Comparison of ENCODE assay signal across 19 cellular contexts in the genomic region with DNA sequence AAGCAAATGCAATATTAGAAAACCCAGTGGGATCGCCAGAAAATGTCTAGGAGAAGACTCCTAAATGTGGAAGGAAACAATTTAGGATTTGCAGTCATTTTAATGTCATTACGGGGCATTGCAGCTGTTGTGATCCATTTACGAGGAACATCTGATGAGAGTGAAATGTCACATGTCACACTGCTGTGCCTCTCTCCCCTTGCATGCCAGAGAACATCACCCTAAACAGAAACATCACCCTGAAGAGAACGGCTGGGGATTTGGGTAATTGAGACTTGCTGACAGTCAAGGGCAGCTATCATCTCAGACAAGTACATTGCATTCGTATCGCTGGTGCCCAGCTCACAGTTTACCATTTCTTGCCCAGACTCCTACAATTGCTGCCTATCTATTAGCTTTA.
DNase-seq lines count a peak whose midpoint lies in the region; ATAC-seq and TF ChIP-seq lines count a peak whose summit lies in the region.
"Had no signal": no experiment of that assay in that cellular context is flagged by ENCODE, and none has a peak within 500 bp of the region (broad histone marks: within the 10 kb centered on the region; RNA-seq: fewer than 3 reads in every experiment).

No MANE protein-coding gene starts in this region.

- WGBS in smooth muscle cell (ENCODE audit: low lambda C conversion rate): 44% methylated on average over 6 of the region's 6 CpGs

- ATAC-seq in GM21529 (IDR thresholded peaks at IDR 0.05; ENCODE audit: unreplicated experiment) (no peak), GM18868 (IDR thresholded peaks at IDR 0.05; ENCODE audit: unreplicated experiment) (no peak)
- ATAC-seq: A549 had no signal

- no peaks in the 10 kb centered on the region for H3K4me1 Mint-ChIP-seq in activated naive CD4-positive, alpha-beta T cell treated with anti-CD3 and anti-CD28 coated beads, Interleukin-2, amount 10 ng/mL, durations not matched to agents 7 days and 5 days
- H3K4me1 Mint-ChIP-seq: CD4-positive, alpha-beta memory T cell had no signal

- H2AFZ ChIP-seq in OCI-LY1 (ENCODE audit: low read length) (peak overlapping the region; percentile 35), smooth muscle cell (ENCODE audit: low read depth) (peak overlapping the region; percentile 28)

- H3K36me3 Mint-ChIP-seq in activated naive CD4-positive, alpha-beta T cell treated with anti-CD3 and anti-CD28 coated beads, Interleukin-2, amount 10 ng/mL, durations not matched to agents 7 days and 5 days: no peaks in the 10 kb centered on the region
- H3K36me3 Mint-ChIP-seq: CD4-positive, alpha-beta memory T cell had no signal

- no peak overlapping the region for H3K4me3 ChIP-seq in BE2C (ENCODE audit: low read depth, low read length)
- H3K4me3 ChIP-seq in OCI-LY1 (ENCODE audit: low read depth, low read length, poor library complexity, severe bottlenecking): no peak overlapping the region
- no peak overlapping the region for H3K4me3 ChIP-seq in smooth muscle cell
- H3K4me3 ChIP-seq: A549 had no signal

- H3K4me2 ChIP-seq in OCI-LY1 (ENCODE audit: low read length) (no peak overlapping the region), smooth muscle cell (no peak overlapping the region)
- H3K4me2 ChIP-seq: A549 had no signal

- H3K9me3 ChIP-seq in BE2C (no peaks in the 10 kb centered on the region), OCI-LY1 (ENCODE audit: low read length) (peaks cover 6% of the 10 kb centered on the region; the same call in 1 of the 2 replicates), smooth muscle cell (replicated peaks; ENCODE audit: low read depth) (no peaks in the 10 kb centered on the region)
- H3K9me3 ChIP-seq: A549 had no signal

- H3K27me3 Mint-ChIP-seq in activated naive CD4-positive, alpha-beta T cell treated with anti-CD3 and anti-CD28 coated beads, Interleukin-2, amount 10 ng/mL, durations not matched to agents 7 days and 5 days: no peaks in the 10 kb centered on the region
- H3K27me3 Mint-ChIP-seq: CD4-positive, alpha-beta memory T cell had no signal

- no peaks in the 10 kb centered on the region for H3K36me3 ChIP-seq in BE2C
- H3K36me3 ChIP-seq in OCI-LY1 (ENCODE audit: insufficient read depth, low read length): no peaks in the 10 kb centered on the region
- H3K36me3 ChIP-seq in smooth muscle cell (ENCODE audit: low read depth): no peaks in the 10 kb centered on the region

- H3K27ac ChIP-seq in OCI-LY1 (ENCODE audit: low read depth, low read length, poor library complexity, severe bottlenecking) (no peak overlapping the region), smooth muscle cell (ENCODE audit: low read depth) (no peak overlapping the region)
- H3K27ac ChIP-seq: A549 had no signal

- H3K4me3 Mint-ChIP-seq in activated naive CD4-positive, alpha-beta T cell treated with anti-CD3 and anti-CD28 coated beads, Interleukin-2, amount 10 ng/mL, durations not matched to agents 7 days and 5 days: no peak overlapping the region
- H3K4me3 Mint-ChIP-seq: CD4-positive, alpha-beta memory T cell had no signal

- H3K79me2 ChIP-seq in OCI-LY1 (ENCODE audit: insufficient read depth, low read length): no peaks in the 10 kb centered on the region
- H3K79me2 ChIP-seq in smooth muscle cell (ENCODE audit: low read depth): no peaks in the 10 kb centered on the region

- no peak overlapping the region for H3K27ac Mint-ChIP-seq in activated naive CD4-positive, alpha-beta T cell treated with anti-CD3 and anti-CD28 coated beads, Interleukin-2, amount 10 ng/mL, durations not matched to agents 7 days and 5 days
- H3K27ac Mint-ChIP-seq: CD4-positive, alpha-beta memory T cell had no signal

- H3K27me3 ChIP-seq in BE2C: no peaks in the 10 kb centered on the region
- no peaks in the 10 kb centered on the region for H3K27me3 ChIP-seq in OCI-LY1 (ENCODE audit: insufficient read depth, low read length)
- no peaks in the 10 kb centered on the region for H3K27me3 ChIP-seq in smooth muscle cell (ENCODE audit: low read depth)

- no peaks in the 10 kb centered on the region for H3K9me2 ChIP-seq in OCI-LY1 (ENCODE audit: low read depth, low read length)

- H3K4me1 ChIP-seq in BE2C (peaks cover 16% of the 10 kb centered on the region), OCI-LY1 (ENCODE audit: insufficient read depth, low read length, severe bottlenecking) (peaks cover 33% of the 10 kb centered on the region), smooth muscle cell (ENCODE audit: low read depth) (no peaks in the 10 kb centered on the region)
- H3K4me1 ChIP-seq: A549 had no signal

- H3F3A ChIP-seq in OCI-LY1 (ENCODE audit: insufficient read depth, low read length) (no peaks in the 10 kb centered on the region), smooth muscle cell (ENCODE audit: low read depth) (no peaks in the 10 kb centered on the region)

- no peak overlapping the region for H3K9ac ChIP-seq in OCI-LY1 (ENCODE audit: low read length)
- no peak overlapping the region for H3K9ac ChIP-seq in smooth muscle cell (ENCODE audit: low read depth)

- peaks cover 16% of the 10 kb centered on the region for H3K9me3 Mint-ChIP-seq in activated naive CD4-positive, alpha-beta T cell treated with anti-CD3 and anti-CD28 coated beads, Interleukin-2, amount 10 ng/mL, durations not matched to agents 7 days and 5 days

- CTCF ChIA-PET in activated naive CD4-positive, alpha-beta T cell treated with anti-CD3 and anti-CD28 coated beads, Interleukin-2, amount 10 ng/mL, durations not matched to agents 7 days and 5 days (lab: Charles Lee): no interaction called here

- DNase-seq in BE2C (peak; percentile 14), myocyte (ENCODE audit: low read depth) (peak; percentile 13), smooth muscle cell (lab: John Stamatoyannopoulos, UW; ENCODE audit: unreplicated experiment) (no peak)
- no peak for DNase-seq in activated naive CD4-positive, alpha-beta T cell treated with anti-CD3 and anti-CD28 coated beads, Interleukin-2, amount 10 ng/mL, durations not matched to agents 7 days and 5 days
- DNase-seq: 8988T; ACHN; AML-193; C1 segment of cervical spinal cord; Calu3; CD4-positive, alpha-beta memory T cell; COR-L47; DMS53; DMS79 treated with DMSO at 0.1 percent for 48 hours; GOT3; HCEC 1CT had no signal

- no peaks in the 10 kb centered on the region for H4K20me1 ChIP-seq in OCI-LY1 (ENCODE audit: insufficient read depth, low read length)
- no peaks in the 10 kb centered on the region for H4K20me1 ChIP-seq in smooth muscle cell (ENCODE audit: low read depth)

- TF ChIP-seq CTCF in BE2C (IDR thresholded peaks at IDR 0.05; ENCODE audit: low read depth, low read length) (no peak), OCI-LY1 (IDR thresholded peaks at IDR 0.05; ENCODE audit: low read length) (no peak), smooth muscle cell (IDR thresholded peaks at IDR 0.05; ENCODE audit: borderline replicate concordance, insufficient read depth, poor library complexity, severe bottlenecking) (no peak)

Comparison
In these comparisons a context has a peak if more than half of its experiments do, and no peak if none do; other contexts are left out.
1. DNase-seq: peak in BE2C (single experiment) and myocyte (single experiment); none in smooth muscle cell (single experiment) and activated naive CD4-positive, alpha-beta T cell treated with anti-CD3 and anti-CD28 coated beads, Interleukin-2, amount 10 ng/mL, durations not matched to agents 7 days and 5 days (single experiment).